26 cellular contexts compared by ENCODE assay signal in genomic region chr11:86641537-86642270, GRCh38. TPM values are rescaled to one million over a fixed set of nuclear protein-coding genes. Genes with fewer than 3 reads are reported as not detected.
DNase-seq lines count a peak whose midpoint lies in the region; TF ChIP-seq lines count a peak whose summit lies in the region.
"Had no signal": no experiment of that assay in that cellular context is flagged by ENCODE, and none has a peak within 500 bp of the region (broad histone marks: within the 10 kb centered on the region; RNA-seq: fewer than 3 reads in every experiment).

No MANE protein-coding gene starts in this region.

- no peaks in the 10 kb centered on the region for H3K79me1 ChIP-seq in trophoblast cell (ENCODE audit: low read length)

- TF ChIP-seq CTCF in left ventricle myocardium inferior (IDR thresholded peaks at IDR 0.05; ENCODE audit: borderline replicate concordance) (no peak), osteoblast (IDR thresholded peaks at IDR 0.05; ENCODE audit: extremely low read depth, low read depth, low read length) (no peak), testis (IDR thresholded peaks at IDR 0.05) (peak in 2 of 3 experiments; percentile 14 to 21), esophagus squamous epithelium (IDR thresholded peaks at IDR 0.05) (no peak)

- no peaks in the 10 kb centered on the region for H3K79me2 ChIP-seq in osteoblast (ENCODE audit: insufficient read depth, low read length)
- no peaks in the 10 kb centered on the region for H3K79me2 ChIP-seq in trophoblast cell (ENCODE audit: control insufficient read depth, insufficient read depth, low read length, poor library complexity)

- H2AFZ ChIP-seq in osteoblast (ENCODE audit: low read length) (no peak overlapping the region), trophoblast cell (ENCODE audit: insufficient read depth, low read length, poor library complexity) (no peak overlapping the region)

- TF ChIP-seq POLR2A in testis (IDR thresholded peaks at IDR 0.05) = no peak
- no peak for TF ChIP-seq POLR2A in esophagus squamous epithelium (IDR thresholded peaks at IDR 0.05)

- intact Hi-C loops in left ventricle myocardium inferior (cut with micrococcal nuclease) = no loop called here
- intact Hi-C loops in cardiac septum (cut with DNase I) = no loop called here
- intact Hi-C loops in testis (cut with DNase I; ENCODE audit: low total_unique reads) = no loop called here
- intact Hi-C loops in esophagus squamous epithelium (cut with DNase I) = no loop called here

- no peak overlapping the region for H3K14ac ChIP-seq in trophoblast cell (ENCODE audit: low read length)

- H3K27ac ChIP-seq in left ventricle myocardium inferior (replicated peaks) = peak overlapping the region; percentile 9
- peak overlapping the region; percentile 15 for H3K27ac ChIP-seq in osteoblast (ENCODE audit: low read depth, low read length)
- H3K27ac ChIP-seq in testis = no peak overlapping the region
- H3K27ac ChIP-seq in trophoblast cell (ENCODE audit: low read depth, low read length) = no peak overlapping the region
- no peak overlapping the region for H3K27ac ChIP-seq in esophagus squamous epithelium
- H3K27ac ChIP-seq: 22Rv1, Peyer's patch, SK-N-MC had no signal

- H4K8ac ChIP-seq in trophoblast cell (ENCODE audit: low read depth, low read length) = no peak overlapping the region

- DNase-seq in left ventricle myocardium inferior (no peak), cardiac septum (ENCODE audit: low spot score) (no peak), osteoblast (ENCODE audit: insufficient read length, low spot score, missing footprints) (no peak), testis (no peak), NCI-H1930 (lab: John Stamatoyannopoulos, UW) (no peak), 8988T (no peak), trophoblast cell (no peak), esophagus squamous epithelium (lab: John Stamatoyannopoulos, UW) (no peak)
- DNase-seq: ACHN; BE2C; CD8-positive, alpha-beta memory T cell; DMS 273 treated with DMSO at 0.1 percent for 48 hours; DMS79 treated with DMSO at 0.1 percent for 48 hours; GF-D8; Kasumi-1; NCI-H2029 treated with DMSO at 0.1 percent for 48 hours; NCI-H2227 treated with DMSO at 0.1 percent for 48 hours; NCI-H69; Peyer's patch; SIG-M5 had no signal

- H3K9me3 ChIP-seq in left ventricle myocardium inferior (replicated peaks) (no peaks in the 10 kb centered on the region), osteoblast (ENCODE audit: low read depth, low read length) (no peaks in the 10 kb centered on the region), testis (no peaks in the 10 kb centered on the region), trophoblast cell (ENCODE audit: insufficient read depth, low read depth, low read length) (no peaks in the 10 kb centered on the region), esophagus squamous epithelium (no peaks in the 10 kb centered on the region)
- H3K9me3 ChIP-seq: BE2C, Peyer's patch had no signal

- H3K4me1 ChIP-seq in left ventricle myocardium inferior (peaks cover 28% of the 10 kb centered on the region), osteoblast (ENCODE audit: insufficient read depth, low read length) (peaks cover 36% of the 10 kb centered on the region), testis (no peaks in the 10 kb centered on the region), trophoblast cell (ENCODE audit: control insufficient read depth in 1 of 2, insufficient read depth in 2 of 2, low read length in 2 of 2) (peaks cover 4% of the 10 kb centered on the region in 2 experiments), esophagus squamous epithelium (no peaks in the 10 kb centered on the region)
- H3K4me1 ChIP-seq: BE2C, Peyer's patch had no signal

- 71 to 82% methylated on average over 1 of the region's 1 CpG for WGBS in testis, 2 donors
- no CpG with 5 or more reads among the region's 1 CpG for WGBS in trophoblast cell (ENCODE audit: extremely low coverage, insufficient coverage, insufficient read length)
- 86 to 100% methylated on average over 1 of the region's 1 CpG for WGBS in esophagus squamous epithelium, 2 donors

- no peak overlapping the region for H3K9ac ChIP-seq in trophoblast cell (ENCODE audit: low read length)

- H3K36me3 ChIP-seq in left ventricle myocardium inferior = no peaks in the 10 kb centered on the region
- no peaks in the 10 kb centered on the region for H3K36me3 ChIP-seq in osteoblast (ENCODE audit: insufficient read depth, low read length)
- no peaks in the 10 kb centered on the region for H3K36me3 ChIP-seq in testis (ENCODE audit: low read depth, missing control alignments)
- H3K36me3 ChIP-seq in trophoblast cell (ENCODE audit: control insufficient read depth in 1 of 2, insufficient read depth in 2 of 2, low read length in 2 of 2) = no peaks in the 10 kb centered on the region
- H3K36me3 ChIP-seq in esophagus squamous epithelium = no peaks in the 10 kb centered on the region
- H3K36me3 ChIP-seq: BE2C, Peyer's patch had no signal

- no peak overlapping the region for H3K18ac ChIP-seq in trophoblast cell (ENCODE audit: low read length)

- no peak overlapping the region for H4K91ac ChIP-seq in trophoblast cell (ENCODE audit: low read depth, low read length)

- no peak overlapping the region for H3K4me2 ChIP-seq in osteoblast (ENCODE audit: insufficient read depth, low read length)
- no peak overlapping the region for H3K4me2 ChIP-seq in trophoblast cell (ENCODE audit: low read length)

- no peak overlapping the region for H2BK120ac ChIP-seq in trophoblast cell (ENCODE audit: insufficient read depth, low read length, poor library complexity)

- H2BK5ac ChIP-seq in trophoblast cell (ENCODE audit: low read depth, low read length, poor library complexity) = no peak overlapping the region

- H2BK12ac ChIP-seq in trophoblast cell (ENCODE audit: low read length) = no peak overlapping the region

- H3K27me3 ChIP-seq in left ventricle myocardium inferior (ENCODE audit: low read depth) = no peaks in the 10 kb centered on the region
- H3K27me3 ChIP-seq in osteoblast (ENCODE audit: insufficient read depth, low read length) = no peaks in the 10 kb centered on the region
- H3K27me3 ChIP-seq in testis = no peaks in the 10 kb centered on the region
- H3K27me3 ChIP-seq in trophoblast cell (ENCODE audit: insufficient read depth, low read length) = no peaks in the 10 kb centered on the region
- no peaks in the 10 kb centered on the region for H3K27me3 ChIP-seq in esophagus squamous epithelium
- H3K27me3 ChIP-seq: Peyer's patch had no signal

- H4K20me1 ChIP-seq in osteoblast (ENCODE audit: insufficient read depth, low read length) = no peaks in the 10 kb centered on the region

- no peak overlapping the region for H3K4me3 ChIP-seq in left ventricle myocardium inferior
- H3K4me3 ChIP-seq in osteoblast (ENCODE audit: insufficient read depth, low read length) = no peak overlapping the region
- H3K4me3 ChIP-seq in testis = no peak overlapping the region
- H3K4me3 ChIP-seq in trophoblast cell (ENCODE audit: low read depth, low read length) = no peak overlapping the region
- H3K4me3 ChIP-seq in esophagus squamous epithelium = no peak overlapping the region
- H3K4me3 ChIP-seq: K562, Peyer's patch, SK-N-MC had no signal

- H4K12ac ChIP-seq in trophoblast cell (ENCODE audit: low read depth, low read length) = no peak overlapping the region

- no peak overlapping the region for H3K23ac ChIP-seq in trophoblast cell (ENCODE audit: low read length)

- H3K4ac ChIP-seq in trophoblast cell (ENCODE audit: low read depth, low read length) = no peak overlapping the region

- H2AK5ac ChIP-seq in trophoblast cell (ENCODE audit: low read length) = no peak overlapping the region

RNA-seq across cellular contexts. Expression of gene ME3, which starts 30.7 kb away (rescaled TPM):
- total RNA-seq in left ventricle myocardium inferior = 33.4 TPM
- total RNA-seq in cardiac septum = 19.9 TPM
- 70.9 and 73.4 TPM in 2 replicates for total RNA-seq in osteoblast
- total RNA-seq in testis = 100 to 1,000 TPM; 115 to 170 TPM
- polyA plus RNA-seq in testis (ENCODE audit: insufficient read depth, low read depth, low replicate concordance) = 26.7 TPM
- polyA plus RNA-seq in trophoblast cell (2013) = 2.0 and 2.3 TPM in 2 replicates
- 10 to 100 TPM in 1 of 4 donors, 1 to 10 TPM in 3; 1.9 to 18.3 (median 5.6) TPM for total RNA-seq in esophagus squamous epithelium
- total RNA-seq: H4, K562, MCF 10A, OCI-LY7 had no signal
- polyA plus RNA-seq: CD8-positive, alpha-beta memory T cell; K562 had no signal

Comparison
In these comparisons a context has a peak if more than half of its experiments do, and no peak if none do; other contexts are left out.
1. H3K27ac ChIP-seq: peak in left ventricle myocardium inferior (single experiment) and osteoblast (single experiment); none in testis (0 of 2), trophoblast cell (single experiment) and esophagus squamous epithelium (0 of 4).
2. CTCF ChIP-seq: peak in testis (2 of 3); none in left ventricle myocardium inferior (single experiment), osteoblast (single experiment) and esophagus squamous epithelium (0 of 6).